Comparison of ENCODE assay signal across 31 cellular contexts in the genomic region with DNA sequence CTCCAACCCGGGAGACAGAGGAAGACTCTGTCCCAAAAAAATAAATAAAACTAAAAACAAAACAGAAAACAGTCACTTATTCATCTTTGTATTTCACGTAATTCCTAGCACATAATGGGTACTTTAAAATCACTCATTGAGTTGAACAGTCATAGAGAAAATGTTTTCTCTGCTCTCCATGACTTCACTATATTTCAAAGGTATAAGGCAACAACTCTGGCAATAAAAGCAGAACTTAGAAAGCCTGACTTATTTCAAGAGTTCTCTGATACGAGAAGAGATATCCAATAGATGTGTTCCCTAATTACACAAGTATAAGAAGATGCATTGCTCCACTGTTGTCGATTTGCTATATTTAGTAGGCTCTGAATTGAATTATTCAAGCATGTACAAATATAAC. TPM values are rescaled to one million over a fixed set of nuclear protein-coding genes. Genes with fewer than 3 reads are reported as not detected.
A peak's percentile ranks its signal among the peaks of the same experiment; 100 is the strongest.
DNase-seq lines count a peak whose midpoint lies in the region; ATAC-seq, FAIRE-seq and TF ChIP-seq lines count a peak whose summit lies in the region.
"Had no signal": no experiment of that assay in that cellular context is flagged by ENCODE, and none has a peak within 500 bp of the region (broad histone marks: within the 10 kb centered on the region; RNA-seq: fewer than 3 reads in every experiment).

No MANE protein-coding gene starts in this region.

- H3K4me3 ChIP-seq in A549 (no peak overlapping the region), mucosa of descending colon (no peak overlapping the region)
- no peak overlapping the region for H3K4me3 ChIP-seq in CD8-positive, alpha-beta T cell (ENCODE audit: low read depth, low read length)
- H3K4me3 ChIP-seq: PC-9, SJCRH30 had no signal

- no peak for DNase-seq in A549 (ENCODE audit: low read depth in 1 of 2, low spot score in 1 of 2)
- peak; percentile 26 for DNase-seq in GM10248 (ENCODE audit: extremely low spot score)
- DNase-seq in GM20000 (ENCODE audit: low spot score): peak; percentile 12
- no peak for DNase-seq in CD8-positive, alpha-beta T cell
- no peak for DNase-seq in mucosa of descending colon
- DNase-seq in ecto neural progenitor cell (ENCODE audit: low spot score): no peak
- DNase-seq: C1 segment of cervical spinal cord; CD8-positive, alpha-beta memory T cell; DMS 273 treated with DMSO at 0.1 percent for 48 hours; DMS79; EL; GDM1; MV-4-11; NCI-H1105; NCI-H146; NCI-H2029; NCI-H446 treated with DMSO at 0.1 percent for 48 hours; NCI-H526; NCI-H82; NK-92 treated with Interleukin-12 subunit alpha and Interleukin-12 subunit beta, amount 100 ng/mL, for 24 hours; PC-9; SJCRH30 had no signal

- intact Hi-C loops in CD8-positive, alpha-beta T cell (cut with DNase I, micrococcal nuclease): no loop called here
- intact Hi-C loops in mucosa of descending colon (cut with DNase I, micrococcal nuclease): no loop called here

- H3K4me1 ChIP-seq in A549 (no peaks in the 10 kb centered on the region), mucosa of descending colon (ENCODE audit: low read depth) (no peaks in the 10 kb centered on the region)
- H3K4me1 ChIP-seq in CD8-positive, alpha-beta T cell (ENCODE audit: insufficient read depth, low read length): no peaks in the 10 kb centered on the region
- H3K4me1 ChIP-seq: SJCRH30 had no signal

- H3K4me2 ChIP-seq in A549: no peak overlapping the region
- H3K4me2 ChIP-seq: KMS-11, PC-9 had no signal

- no peak for TF ChIP-seq RAD21 in A549 (conservative IDR thresholded peaks at IDR 0.05 in 1 of 2, IDR thresholded peaks at IDR 0.05 in 1 of 2)

- WGBS in A549 (ENCODE audit: missing lambda C conversion rate): 82% methylated on average over 4 of the region's 4 CpGs

- POLR2A ChIA-PET in A549 (lab: Yijun Ruan, JAX): no interaction called here
- POLR2A ChIA-PET in GM10248 (lab: Yijun Ruan, JAX): no interaction called here
- POLR2A ChIA-PET in CD8-positive, alpha-beta T cell (lab: Charles Lee): no interaction called here

- H3K27ac ChIP-seq in A549: no peak overlapping the region
- no peak overlapping the region for H3K27ac ChIP-seq in CD8-positive, alpha-beta T cell (ENCODE audit: low read depth, low read length)
- H3K27ac ChIP-seq: HL-60, KMS-11, PC-9, SJCRH30 had no signal

- H3K4me1 Mint-ChIP-seq in CD8-positive, alpha-beta T cell (ENCODE audit: low read depth): peaks cover 4% of the 10 kb centered on the region

- no peaks in the 10 kb centered on the region for H3K27me3 ChIP-seq in CD8-positive, alpha-beta T cell (ENCODE audit: insufficient read depth, low read length)
- H3K27me3 ChIP-seq: SJCRH30 had no signal

- no peaks in the 10 kb centered on the region for H3K36me3 ChIP-seq in CD8-positive, alpha-beta T cell (ENCODE audit: insufficient read depth, low read length)
- H3K36me3 ChIP-seq in mucosa of descending colon (ENCODE audit: low read depth): no peaks in the 10 kb centered on the region
- H3K36me3 ChIP-seq: SJCRH30 had no signal

- TF ChIP-seq EP300 in A549 (IDR thresholded peaks at IDR 0.05): no peak

- TF ChIP-seq POLR2A in A549 (IDR thresholded peaks at IDR 0.05; ENCODE audit: low read length): no peak

- no peak overlapping the region for H3K4me3 Mint-ChIP-seq in CD8-positive, alpha-beta T cell
- H3K4me3 Mint-ChIP-seq: CD8-positive, alpha-beta memory T cell had no signal

- H3K9me3 ChIP-seq in A549 (no peaks in the 10 kb centered on the region), mucosa of descending colon (no peaks in the 10 kb centered on the region)
- H3K9me3 ChIP-seq in CD8-positive, alpha-beta T cell (ENCODE audit: low read length): no peaks in the 10 kb centered on the region

- CTCF ChIA-PET in A549 (lab: Yijun Ruan, JAX): no interaction called here
- CTCF ChIA-PET in GM10248 (lab: Yijun Ruan, JAX): interaction anchor here (1.2 kb wide), 1 partner anchor 14 kb away, joined by 3 read pairs; no protein-coding TSS in a partner anchor
- CTCF ChIA-PET in CD8-positive, alpha-beta T cell (lab: Charles Lee): no interaction called here

- TF ChIP-seq CTCF in A549 (IDR thresholded peaks at IDR 0.05) (no peak), GM10248 (IDR thresholded peaks at IDR 0.05; ENCODE audit: control extremely low read depth, extremely low read depth, low read depth, missing control alignments) (no peak), GM20000 (IDR thresholded peaks at IDR 0.05; ENCODE audit: extremely low read depth, missing control alignments) (no peak), mucosa of descending colon (IDR thresholded peaks at IDR 0.05) (no peak)
- no peak for TF ChIP-seq CTCF in CD8-positive, alpha-beta T cell (IDR thresholded peaks at IDR 0.05)

- no peak overlapping the region for H3K27ac Mint-ChIP-seq in CD8-positive, alpha-beta T cell

- no peaks in the 10 kb centered on the region for H3K9me3 Mint-ChIP-seq in CD8-positive, alpha-beta T cell
- H3K9me3 Mint-ChIP-seq: CD8-positive, alpha-beta memory T cell; IgD-negative memory B cell had no signal

- H3K36me3 Mint-ChIP-seq in CD8-positive, alpha-beta T cell: no peaks in the 10 kb centered on the region
- H3K36me3 Mint-ChIP-seq: CD8-positive, alpha-beta memory T cell; IgD-negative memory B cell had no signal

- ATAC-seq in A549: no peak
- ATAC-seq in CD8-positive, alpha-beta T cell: no peak
- ATAC-seq in HG03159 (IDR thresholded peaks at IDR 0.05; ENCODE audit: unreplicated experiment): no peak
- no peak for ATAC-seq in mucosa of descending colon
- ATAC-seq: HCT116, Right ventricle myocardium inferior, SK-N-SH treated with all-trans-retinoic acid at 6 μM for 48 hours had no signal

- no peaks in the 10 kb centered on the region for H3K27me3 Mint-ChIP-seq in CD8-positive, alpha-beta T cell (ENCODE audit: low read depth)
- H3K27me3 Mint-ChIP-seq: IgD-negative memory B cell had no signal

- FAIRE-seq in A549 (lab: Jason Lieb, UNC): peak; percentile 61
- FAIRE-seq in islet of Langerhans (lab: Jason Lieb, UNC): peak; percentile 55
- FAIRE-seq: A204.1 had no signal

TF ChIP-seq in A549, 52 proteins besides CTCF, POLR2A, EP300 and RAD21:
- TF ChIP-seq USF2 (IDR thresholded peaks at IDR 0.05) (no peak), POLR2AphosphoS2 (conservative IDR thresholded peaks at IDR 0.05; ENCODE audit: low read length) (no peak)
- TF ChIP-seq, protein P1, sequence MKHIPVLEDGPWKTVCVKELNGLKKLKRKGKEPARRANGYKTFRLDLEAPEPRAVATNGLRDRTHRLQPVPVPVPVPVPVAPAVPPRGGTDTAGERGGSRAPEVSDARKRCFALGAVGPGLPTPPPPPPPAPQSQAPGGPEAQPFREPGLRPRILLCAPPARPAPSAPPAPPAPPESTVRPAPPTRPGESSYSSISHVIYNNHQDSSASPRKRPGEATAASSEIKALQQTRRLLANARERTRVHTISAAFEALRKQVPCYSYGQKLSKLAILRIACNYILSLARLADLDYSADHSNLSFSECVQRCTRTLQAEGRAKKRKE (CRISPR knock-in tag; IDR thresholded peaks at IDR 0.05; ENCODE audit: low read depth): no peak
- TF ChIP-seq, protein P2, sequence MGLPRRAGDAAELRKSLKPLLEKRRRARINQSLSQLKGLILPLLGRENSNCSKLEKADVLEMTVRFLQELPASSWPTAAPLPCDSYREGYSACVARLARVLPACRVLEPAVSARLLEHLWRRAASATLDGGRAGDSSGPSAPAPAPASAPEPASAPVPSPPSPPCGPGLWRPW (IDR thresholded peaks at IDR 0.05): no peak
- TF ChIP-seq, protein P3, sequence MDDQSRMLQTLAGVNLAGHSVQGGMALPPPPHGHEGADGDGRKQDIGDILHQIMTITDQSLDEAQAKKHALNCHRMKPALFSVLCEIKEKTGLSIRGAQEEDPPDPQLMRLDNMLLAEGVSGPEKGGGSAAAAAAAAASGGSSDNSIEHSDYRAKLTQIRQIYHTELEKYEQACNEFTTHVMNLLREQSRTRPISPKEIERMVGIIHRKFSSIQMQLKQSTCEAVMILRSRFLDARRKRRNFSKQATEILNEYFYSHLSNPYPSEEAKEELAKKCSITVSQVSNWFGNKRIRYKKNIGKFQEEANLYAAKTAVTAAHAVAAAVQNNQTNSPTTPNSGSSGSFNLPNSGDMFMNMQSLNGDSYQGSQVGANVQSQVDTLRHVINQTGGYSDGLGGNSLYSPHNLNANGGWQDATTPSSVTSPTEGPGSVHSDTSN (IDR thresholded peaks at IDR 0.05): no peak

RNA-seq across cellular contexts. Expression of gene PEAK1, which starts 48.1 kb away (rescaled TPM):
- polyA plus RNA-seq in A549 (2011; rRNA removed) (13.7 and 15.0 TPM in 2 replicates), A549 (2017; fragmentation: RNase III; extraction: RNeasy Plus Mini Kit Qiagen cat#74134 plus additional on column Dnase treatment) (7.5 to 9.1 TPM (median 8.0 TPM) in 3 replicates)
- polyA plus RNA-seq in A549 (2012; cell fraction: cytosol; rRNA removed): 3.9 and 4.3 TPM in 2 replicates
- polyA plus RNA-seq in A549 (2012; cell fraction: nucleus; rRNA removed): 4.0 and 5.4 TPM in 2 replicates
- polyA minus RNA-seq in A549 (2011; rRNA and poly(A)+ RNA removed): 24.2 and 25.0 TPM in 2 replicates
- 10 to 100 TPM; 12.4 to 15.7 TPM for total RNA-seq in CD8-positive, alpha-beta T cell
- 10 to 100 TPM; 47.9 to 75.3 (median 65.7) TPM for total RNA-seq in mucosa of descending colon

RNA-seq across cellular contexts. Expression of gene HMG20A, which starts 48.8 kb away (rescaled TPM):
- polyA plus RNA-seq in A549 (2011; rRNA removed): 77.2 and 85.1 TPM in 2 replicates
- 21.9 and 22.8 TPM in 2 replicates for polyA plus RNA-seq in A549 (2012; cell fraction: cytosol; rRNA removed)
- 21.7 and 24.5 TPM in 2 replicates for polyA plus RNA-seq in A549 (2012; cell fraction: nucleus; rRNA removed)
- 29.1 to 33.2 TPM (median 29.5 TPM) in 3 replicates for polyA plus RNA-seq in A549 (2017; fragmentation: RNase III; extraction: RNeasy Plus Mini Kit Qiagen cat#74134 plus additional on column Dnase treatment)
- polyA minus RNA-seq in A549 (2011; rRNA and poly(A)+ RNA removed): 42.6 and 67.6 TPM in 2 replicates
- total RNA-seq in CD8-positive, alpha-beta T cell: 10 to 100 TPM; 20.6 to 23.4 TPM
- 10 to 100 TPM; 27.5 to 37.1 (median 34.7) TPM for total RNA-seq in mucosa of descending colon

Comparison
In these comparisons a context has a peak if more than half of its experiments do, and no peak if none do; other contexts are left out.
1. DNase-seq: peak in GM10248 (single experiment) and GM20000 (single experiment); none in A549 (0 of 2), CD8-positive, alpha-beta T cell (0 of 7), mucosa of descending colon (0 of 3) and ecto neural progenitor cell (single experiment).